In the genomic region with DNA sequence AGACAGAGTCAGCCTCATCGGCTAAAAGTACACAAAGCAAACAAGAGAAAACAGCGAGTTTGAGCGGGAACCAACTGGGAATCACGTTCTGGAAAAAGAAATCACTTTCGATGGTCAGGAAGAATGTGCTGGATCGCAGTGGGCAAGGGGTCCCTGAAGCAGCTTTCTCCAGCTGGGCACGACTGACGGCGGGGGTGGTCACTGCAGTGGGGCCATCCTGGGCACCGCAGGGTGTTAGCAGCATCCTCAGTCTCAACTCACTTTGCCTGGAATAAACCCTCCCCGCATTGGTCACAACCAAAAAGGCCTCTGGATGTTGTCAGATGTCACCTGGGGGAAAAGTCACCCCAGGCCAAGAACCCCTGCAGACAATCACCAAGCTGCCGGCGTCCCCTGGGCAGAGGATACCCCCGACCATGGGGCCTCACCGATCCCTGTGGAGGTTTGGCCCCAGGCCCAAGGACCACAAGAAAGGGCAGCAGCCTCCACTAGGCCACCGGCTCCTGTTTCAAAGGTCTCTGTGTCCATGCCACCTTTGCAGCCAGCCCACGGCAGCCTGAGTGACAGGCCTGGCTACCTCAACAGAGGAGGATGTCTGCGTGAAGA, we compare ENCODE assay signal across 17 cellular contexts. TPM values are rescaled to one million over a fixed set of nuclear protein-coding genes. Genes with fewer than 3 reads are reported as not detected.
DNase-seq lines count a peak whose midpoint lies in the region; ATAC-seq and TF ChIP-seq lines count a peak whose summit lies in the region.
"Had no signal": no experiment of that assay in that cellular context is flagged by ENCODE, and none has a peak within 500 bp of the region (broad histone marks: within the 10 kb centered on the region; RNA-seq: fewer than 3 reads in every experiment).

No MANE protein-coding gene starts in this region.

- peak overlapping the region; percentile 80 for H2BK12ac ChIP-seq in neuronal stem cell (ENCODE audit: low read length)

- H2BK15ac ChIP-seq in neuronal stem cell (ENCODE audit: low read length) = peak overlapping the region; percentile 67

- H3K27ac ChIP-seq in left lung (no peak overlapping the region), neuronal stem cell (replicated peaks; ENCODE audit: low read length) (no peak overlapping the region)
- H3K27ac ChIP-seq: 22Rv1, A549, C4-2B, GM23248 had no signal

- no peak overlapping the region for H2AFZ ChIP-seq in neuronal stem cell (ENCODE audit: low read length)
- H2AFZ ChIP-seq: GM23248 had no signal

- no peak overlapping the region for H2BK120ac ChIP-seq in neuronal stem cell (ENCODE audit: low read depth, low read length)

- no CpG with 5 or more reads among the region's 18 CpGs for WGBS in neuronal stem cell (ENCODE audit: extremely low coverage in 2 of 2, insufficient read length in 2 of 2, insufficient replicate concordance in 1 of 2), 2 donors

- H3K4me1 ChIP-seq in left lung (no peaks in the 10 kb centered on the region), neuronal stem cell (ENCODE audit: control insufficient read depth in 2 of 2, insufficient read depth in 1 of 2, low read depth in 1 of 2, low read length in 2 of 2) (peaks cover 0 to 2% of the 10 kb centered on the region in 2 donors)
- H3K4me1 ChIP-seq: A549, Caco-2, HAP-1 had no signal

- no peak overlapping the region for H3K14ac ChIP-seq in neuronal stem cell (ENCODE audit: low read length)

- no peaks in the 10 kb centered on the region for H3K79me1 ChIP-seq in neuronal stem cell (ENCODE audit: low read depth, low read length)

- H3K23ac ChIP-seq in neuronal stem cell (ENCODE audit: low read depth, low read length, poor library complexity) = no peak overlapping the region

- H3K9ac ChIP-seq in neuronal stem cell (ENCODE audit: low read depth, low read length, poor library complexity) = no peak overlapping the region
- H3K9ac ChIP-seq: GM23248 had no signal

- H3K36me3 ChIP-seq in left lung (no peaks in the 10 kb centered on the region), neuronal stem cell (replicated peaks in 1 of 2; ENCODE audit: control insufficient read depth in 2 of 2, insufficient read depth in 2 of 2, low read length in 2 of 2) (no peaks in the 10 kb centered on the region)
- H3K36me3 ChIP-seq: HAP-1 had no signal

- H3K4me3 ChIP-seq in left lung = no peak overlapping the region
- H3K4me3 ChIP-seq in neuronal stem cell (ENCODE audit: low read length in 2 of 2) = no peak overlapping the region
- H3K4me3 ChIP-seq: A549, GM23248, HAP-1 had no signal

- no peaks in the 10 kb centered on the region for H3K9me3 ChIP-seq in left lung
- H3K9me3 ChIP-seq in neuronal stem cell (replicated peaks in 1 of 2; ENCODE audit: control insufficient read depth in 2 of 2, insufficient read depth in 1 of 2, low read depth in 1 of 2, low read length in 2 of 2) = no peaks in the 10 kb centered on the region
- H3K9me3 ChIP-seq: A549, Caco-2, HAP-1 had no signal

- H3K27me3 ChIP-seq in left lung (no peaks in the 10 kb centered on the region), neuronal stem cell (ENCODE audit: control insufficient read depth in 3 of 3, insufficient read depth in 3 of 3, low read depth in 1 of 3, low read length in 3 of 3) (no peaks in the 10 kb centered on the region)

- peak overlapping the region; percentile 56 for H2BK5ac ChIP-seq in neuronal stem cell (ENCODE audit: low read length)

- no peak overlapping the region for H3K4ac ChIP-seq in neuronal stem cell (ENCODE audit: low read length)

- H4K91ac ChIP-seq in neuronal stem cell (ENCODE audit: low read depth, low read length, poor library complexity) = no peak overlapping the region

- intact Hi-C loops in left lung (cut with DNase I) = no loop called here

- H3K4me2 ChIP-seq in neuronal stem cell (ENCODE audit: insufficient read depth, low read length, poor library complexity, severe bottlenecking) = no peak overlapping the region
- H3K4me2 ChIP-seq: A549 had no signal

- peak overlapping the region; percentile 82 for H3K18ac ChIP-seq in neuronal stem cell (ENCODE audit: low read length)

- peak overlapping the region; percentile 94 for H2AK5ac ChIP-seq in neuronal stem cell (ENCODE audit: low read depth, low read length)

- H4K8ac ChIP-seq in neuronal stem cell (ENCODE audit: low read depth, low read length) = no peak overlapping the region

- peak; percentile 59 for DNase-seq in activated effector memory CD4-positive, alpha-beta T cell treated with anti-CD3 and anti-CD28 coated beads, Interleukin-2, amount 50 U/mL, for 16 hours
- no peak for DNase-seq in activated effector memory CD4-positive, alpha-beta T cell treated with Interleukin-2 at 50 U/mL for 16 hours
- DNase-seq in left lung (peak; percentile 13 to 61), neuronal stem cell (ENCODE audit: low spot score) (no peak), iPS-NIHi11 (ENCODE audit: low spot score) (no peak), T-helper 1 cell (no peak)
- DNase-seq: AML-193; CD4-positive, alpha-beta T cell; GM23248 had no signal

- TF ChIP-seq CTCF in left lung (IDR thresholded peaks at IDR 0.05) = no peak

- ATAC-seq in left lung = no peak
- ATAC-seq in HG03039 (IDR thresholded peaks at IDR 0.05; ENCODE audit: unreplicated experiment) = no peak
- ATAC-seq: A549, HepG2 had no signal

RNA-seq across cellular contexts. Expression of gene EBF3, which starts 42.9 kb away (rescaled TPM):
- under 1 TPM in 1 of 2 donors, not detected in 1; 0.10 TPM for total RNA-seq in left lung
- polyA plus RNA-seq in neuronal stem cell (2013, experiment 1 of 2) = 3.3 TPM
- 3.1 TPM for polyA plus RNA-seq in neuronal stem cell (2013, experiment 2 of 2)
- total RNA-seq: CD4-positive, alpha-beta T cell; HepG2 had no signal
- polyA plus RNA-seq: HepG2, IgD-negative memory B cell had no signal

Comparison
In these comparisons a context has a peak if more than half of its experiments do, and no peak if none do; other contexts are left out.
1. DNase-seq: peak in activated effector memory CD4-positive, alpha-beta T cell treated with anti-CD3 and anti-CD28 coated beads, Interleukin-2, amount 50 U/mL, for 16 hours (single experiment) and left lung (2 of 2); none in activated effector memory CD4-positive, alpha-beta T cell treated with Interleukin-2 at 50 U/mL for 16 hours (single experiment), neuronal stem cell (single experiment), iPS-NIHi11 (single experiment) and T-helper 1 cell (0 of 5).